In the genomic region with DNA sequence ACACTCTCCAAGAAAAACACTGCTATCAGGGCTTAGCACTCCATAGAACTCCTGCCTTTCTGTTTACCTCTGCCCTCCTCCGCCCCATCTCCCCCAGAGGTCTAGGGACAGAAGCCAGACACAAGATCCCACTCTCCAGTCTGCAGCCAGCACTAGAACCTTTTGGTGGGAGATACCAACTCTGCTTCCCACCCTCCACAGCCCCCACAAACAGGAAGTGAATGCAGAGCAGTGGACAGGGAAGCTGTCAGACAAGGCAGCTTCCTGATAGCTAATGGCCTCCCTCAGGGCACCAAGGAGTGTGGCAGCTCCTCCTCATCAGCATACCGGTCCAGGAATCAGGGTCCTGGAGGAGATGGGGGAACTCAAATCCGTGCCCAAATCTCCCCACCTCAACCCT, we compare ENCODE assay signal across 1 cellular context.
A peak's percentile ranks its signal among the peaks of the same experiment; 100 is the strongest.
TF ChIP-seq lines count a peak whose summit lies in the region.

No MANE protein-coding gene starts in this region.

TF ChIP-seq in HEK293, 187 proteins besides CTCF, POLR2A, EP300 and RAD21:
- TF ChIP-seq, protein P1, sequence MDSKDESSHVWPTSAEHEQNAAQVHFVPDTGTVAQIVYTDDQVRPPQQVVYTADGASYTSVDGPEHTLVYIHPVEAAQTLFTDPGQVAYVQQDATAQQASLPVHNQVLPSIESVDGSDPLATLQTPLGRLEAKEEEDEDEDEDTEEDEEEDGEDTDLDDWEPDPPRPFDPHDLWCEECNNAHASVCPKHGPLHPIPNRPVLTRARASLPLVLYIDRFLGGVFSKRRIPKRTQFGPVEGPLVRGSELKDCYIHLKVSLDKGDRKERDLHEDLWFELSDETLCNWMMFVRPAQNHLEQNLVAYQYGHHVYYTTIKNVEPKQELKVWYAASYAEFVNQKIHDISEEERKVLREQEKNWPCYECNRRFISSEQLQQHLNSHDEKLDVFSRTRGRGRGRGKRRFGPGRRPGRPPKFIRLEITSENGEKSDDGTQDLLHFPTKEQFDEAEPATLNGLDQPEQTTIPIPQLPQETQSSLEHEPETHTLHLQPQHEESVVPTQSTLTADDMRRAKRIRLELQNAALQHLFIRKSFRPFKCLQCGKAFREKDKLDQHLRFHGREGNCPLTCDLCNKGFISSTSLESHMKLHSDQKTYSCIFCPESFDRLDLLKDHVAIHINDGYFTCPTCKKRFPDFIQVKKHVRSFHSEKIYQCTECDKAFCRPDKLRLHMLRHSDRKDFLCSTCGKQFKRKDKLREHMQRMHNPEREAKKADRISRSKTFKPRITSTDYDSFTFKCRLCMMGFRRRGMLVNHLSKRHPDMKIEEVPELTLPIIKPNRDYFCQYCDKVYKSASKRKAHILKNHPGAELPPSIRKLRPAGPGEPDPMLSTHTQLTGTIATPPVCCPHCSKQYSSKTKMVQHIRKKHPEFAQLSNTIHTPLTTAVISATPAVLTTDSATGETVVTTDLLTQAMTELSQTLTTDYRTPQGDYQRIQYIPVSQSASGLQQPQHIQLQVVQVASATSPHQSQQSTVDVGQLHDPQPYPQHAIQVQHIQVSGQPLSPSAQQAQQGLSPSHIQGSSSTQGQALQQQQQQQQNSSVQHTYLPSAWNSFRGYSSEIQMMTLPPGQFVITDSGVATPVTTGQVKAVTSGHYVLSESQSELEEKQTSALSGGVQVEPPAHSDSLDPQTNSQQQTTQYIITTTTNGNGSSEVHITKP (tag by site-specific recombination; IDR thresholded peaks at IDR 0.05): peak; percentile 70
- TF ChIP-seq ZFHX2 (tag by site-specific recombination; conservative IDR thresholded peaks at IDR 0.05): peak; percentile 36; the same call in 1 of the 2 replicates
- TF ChIP-seq, protein P2, sequence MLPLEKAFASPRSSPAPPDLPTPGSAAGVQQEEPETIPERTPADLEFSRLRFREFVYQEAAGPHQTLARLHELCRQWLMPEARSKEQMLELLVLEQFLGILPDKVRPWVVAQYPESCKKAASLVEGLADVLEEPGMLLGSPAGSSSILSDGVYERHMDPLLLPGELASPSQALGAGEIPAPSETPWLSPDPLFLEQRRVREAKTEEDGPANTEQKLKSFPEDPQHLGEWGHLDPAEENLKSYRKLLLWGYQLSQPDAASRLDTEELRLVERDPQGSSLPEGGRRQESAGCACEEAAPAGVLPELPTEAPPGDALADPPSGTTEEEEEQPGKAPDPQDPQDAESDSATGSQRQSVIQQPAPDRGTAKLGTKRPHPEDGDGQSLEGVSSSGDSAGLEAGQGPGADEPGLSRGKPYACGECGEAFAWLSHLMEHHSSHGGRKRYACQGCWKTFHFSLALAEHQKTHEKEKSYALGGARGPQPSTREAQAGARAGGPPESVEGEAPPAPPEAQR (tag by site-specific recombination; IDR thresholded peaks at IDR 0.05): no peak
- no peak for TF ChIP-seq BCL11A (tag by site-specific recombination; IDR thresholded peaks at IDR 0.05; ENCODE audit: low read depth)
- TF ChIP-seq EGR2 (tag by site-specific recombination; IDR thresholded peaks at IDR 0.05; ENCODE audit: low read depth): peak; percentile 49
- 0 out of 2 replicates have a peak, but pooled peaks have one; percentile 13 for TF ChIP-seq ZBTB17 (tag by site-specific recombination; IDR thresholded peaks at IDR 0.05)
- TF ChIP-seq ZNF707 (tag by site-specific recombination; IDR thresholded peaks at IDR 0.05): no peak
